25 cellular contexts compared by ENCODE assay signal in the genomic region with DNA sequence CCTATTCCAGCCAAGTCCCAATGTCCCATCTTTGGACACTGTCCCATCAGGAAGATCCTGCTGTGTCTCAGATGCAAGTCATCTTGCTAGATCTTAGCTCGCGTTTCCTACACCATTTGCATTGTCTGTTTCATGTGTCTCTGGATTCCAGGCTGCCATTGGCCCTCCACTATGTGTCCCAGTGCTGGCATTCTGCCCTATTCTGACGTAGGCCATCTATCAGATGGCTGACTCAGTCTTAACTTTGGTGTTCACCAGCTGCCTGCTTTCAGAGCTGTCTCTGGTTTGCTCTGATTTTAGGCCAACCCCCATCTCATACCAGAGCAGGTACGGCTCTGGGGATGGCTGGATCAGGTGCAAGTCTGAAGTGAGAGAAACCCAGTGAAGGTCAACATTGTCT.
"Had no signal": no experiment of that assay in that cellular context is flagged by ENCODE, and none has a peak within 500 bp of the region (broad histone marks: within the 10 kb centered on the region; RNA-seq: fewer than 3 reads in every experiment).

No MANE protein-coding gene starts in this region.

- H3K4me1 ChIP-seq: breast epithelium had no signal

- ATAC-seq: activated CD8-positive, alpha-beta memory T cell treated with anti-CD3 and anti-CD28 coated beads, Interleukin-2, amount 10 ng/mL, durations not matched to agents 7 days and 5 days; Panc1; T-helper 17 cell; WTC11 had no signal

- H3K36me3 Mint-ChIP-seq: activated CD8-positive, alpha-beta memory T cell treated with anti-CD3 and anti-CD28 coated beads, Interleukin-2, amount 10 ng/mL, durations not matched to agents 7 days and 5 days; activated naive CD8-positive, alpha-beta T cell treated with anti-CD3 and anti-CD28 coated beads, Interleukin-2, amount 10 ng/mL, durations not matched to agents 7 days and 5 days; WTC11 had no signal

- H3K27ac Mint-ChIP-seq: activated CD8-positive, alpha-beta memory T cell treated with anti-CD3 and anti-CD28 coated beads, Interleukin-2, amount 10 ng/mL, durations not matched to agents 7 days and 5 days; activated naive CD8-positive, alpha-beta T cell treated with anti-CD3 and anti-CD28 coated beads, Interleukin-2, amount 10 ng/mL, durations not matched to agents 7 days and 5 days; activated T-helper 2 cell treated with anti-CD3 and anti-CD28 coated beads, Interferon-gamma antibody, Interleukin-2, Interleukin-4, amounts not matched to agents 10 μg/mL and 5 μg/mL and 100 μg/mL, durations not matched to agents 14 hours and 24 hours and 36 hours; T-helper 17 cell; WTC11 had no signal

- H3K9me3 ChIP-seq: breast epithelium had no signal

- H3K4me3 ChIP-seq: breast epithelium had no signal

- H3K9me3 Mint-ChIP-seq: activated naive CD8-positive, alpha-beta T cell treated with anti-CD3 and anti-CD28 coated beads, Interleukin-2, amount 10 ng/mL, durations not matched to agents 7 days and 5 days; activated T-helper 2 cell treated with anti-CD3 and anti-CD28 coated beads, Interferon-gamma antibody, Interleukin-2, Interleukin-4, amounts not matched to agents 10 μg/mL and 5 μg/mL and 100 μg/mL, durations not matched to agents 14 hours and 24 hours and 36 hours; WTC11 had no signal

- H3K27ac ChIP-seq: breast epithelium had no signal

- H3K36me3 ChIP-seq: breast epithelium had no signal

- H3K4me1 Mint-ChIP-seq: activated CD8-positive, alpha-beta memory T cell treated with anti-CD3 and anti-CD28 coated beads, Interleukin-2, amount 10 ng/mL, durations not matched to agents 7 days and 5 days; activated naive CD8-positive, alpha-beta T cell treated with anti-CD3 and anti-CD28 coated beads, Interleukin-2, amount 10 ng/mL, durations not matched to agents 7 days and 5 days; T-helper 17 cell had no signal

- DNase-seq: activated CD4-positive, alpha-beta T cell treated with anti-CD3 and anti-CD28 coated beads for 48 hours; activated CD4-positive, alpha-beta T cell treated with anti-CD3 and anti-CD28 coated beads, Interleukin-2, amount 50 U/mL, for 4 hours; activated CD4-positive, CD25-positive, alpha-beta regulatory T cell treated with anti-CD3 and anti-CD28 coated beads, Interleukin-2, amount 50 U/mL, for 72 hours; activated CD8-positive, alpha-beta memory T cell treated with anti-CD3 and anti-CD28 coated beads, Interleukin-2, amount 10 ng/mL, durations not matched to agents 7 days and 5 days; activated gamma-delta T cell treated with Interleukin-2 at 50 U/mL for 16 hours; activated naive CD4-positive, alpha-beta T cell treated with anti-CD3 and anti-CD28 coated beads, Interleukin-2, amount 50 U/mL, for 16 hours; activated naive CD8-positive, alpha-beta T cell treated with anti-CD3 and anti-CD28 coated beads, Interleukin-2, amount 10 ng/mL, durations not matched to agents 7 days and 5 days; activated T-cell treated with anti-CD3 and anti-CD28 coated beads, Interleukin-2, amount 50 U/mL, for 48 hours; aorta; Kasumi-1; NCI-H146; NCI-H2029 treated with DMSO at 0.1 percent for 48 hours; NCI-H345; NCI-H510A; NCI-H526 treated with DMSO at 0.1 percent for 48 hours; NCI-H82; NK-92 treated with Interleukin-12 subunit alpha and Interleukin-12 subunit beta, amount 100 ng/mL, for 24 hours; OCI-M1; SIG-M5; T-helper 17 cell; T-helper 9 cell had no signal

- H3K4me3 Mint-ChIP-seq: activated CD8-positive, alpha-beta memory T cell treated with anti-CD3 and anti-CD28 coated beads, Interleukin-2, amount 10 ng/mL, durations not matched to agents 7 days and 5 days; activated naive CD8-positive, alpha-beta T cell treated with anti-CD3 and anti-CD28 coated beads, Interleukin-2, amount 10 ng/mL, durations not matched to agents 7 days and 5 days; T-helper 17 cell; WTC11 had no signal
